Comparison of ENCODE assay signal across 29 cellular contexts in the genomic region with DNA sequence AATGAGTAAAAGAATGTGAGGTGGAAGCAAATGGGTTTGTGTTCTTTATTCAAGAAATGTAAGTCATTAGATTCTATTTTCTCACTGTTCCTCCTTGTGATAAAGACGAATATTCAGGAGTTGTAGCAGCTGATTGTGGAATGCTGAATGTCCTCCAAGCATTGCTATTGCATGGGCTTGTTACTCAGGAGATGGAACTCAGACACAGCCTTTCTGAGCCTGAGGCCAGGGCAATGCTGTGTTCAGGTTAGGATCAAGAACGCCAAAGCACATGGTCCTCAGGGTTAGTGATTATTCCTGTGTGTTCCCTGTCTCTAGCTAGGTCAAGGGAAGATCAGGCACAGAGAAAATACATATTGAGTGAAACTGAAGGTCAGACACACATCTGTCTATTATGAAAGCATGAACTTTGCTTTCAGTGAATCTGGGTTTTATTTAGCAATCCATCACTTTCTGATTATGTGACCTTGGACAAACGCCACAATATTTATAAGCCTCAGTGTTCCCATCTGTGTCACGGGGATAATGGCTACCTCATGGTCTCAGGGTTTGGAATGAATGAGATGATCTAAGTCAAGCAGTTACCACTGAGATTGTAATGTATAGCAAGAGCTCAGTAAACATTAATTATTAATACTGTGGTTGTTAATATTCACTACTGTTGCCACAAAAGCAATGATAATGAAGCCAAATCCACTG.
DNase-seq lines count a peak whose midpoint lies in the region; ATAC-seq and TF ChIP-seq lines count a peak whose summit lies in the region.
"Had no signal": no experiment of that assay in that cellular context is flagged by ENCODE, and none has a peak within 500 bp of the region (broad histone marks: within the 10 kb centered on the region; RNA-seq: fewer than 3 reads in every experiment).

No MANE protein-coding gene starts in this region.

- no peaks in the 10 kb centered on the region for H4K20me1 ChIP-seq in GM23248 (ENCODE audit: insufficient read depth)
- H4K20me1 ChIP-seq in PC-3 (ENCODE audit: low read length): no peaks in the 10 kb centered on the region

- H3K27me3 ChIP-seq in GM23248 (replicated peaks; ENCODE audit: insufficient read depth) (no peaks in the 10 kb centered on the region), adipocyte (replicated peaks; ENCODE audit: control insufficient read depth, insufficient read depth, low read length) (no peaks in the 10 kb centered on the region), PC-3 (ENCODE audit: low read length) (no peaks in the 10 kb centered on the region)
- H3K27me3 ChIP-seq: MG63, Peyer's patch had no signal

- no peaks in the 10 kb centered on the region for H3K79me2 ChIP-seq in GM23248 (ENCODE audit: insufficient read depth)
- no peaks in the 10 kb centered on the region for H3K79me2 ChIP-seq in PC-3 (ENCODE audit: low read length)

- no peak for TF ChIP-seq CTCF in PC-3 (conservative IDR thresholded peaks at IDR 0.05; ENCODE audit: low read depth, low read length)

- H3K4me3 ChIP-seq in GM23248: no peak overlapping the region
- no peak overlapping the region for H3K4me3 ChIP-seq in adipocyte (ENCODE audit: low read length)
- H3K4me3 ChIP-seq in PC-3 (ENCODE audit: low read length): no peak overlapping the region
- H3K4me3 ChIP-seq: A549, GM12878, MG63, Peyer's patch, SK-N-MC had no signal

- H3K36me3 ChIP-seq in GM23248 (ENCODE audit: low read depth): no peaks in the 10 kb centered on the region
- H3K36me3 ChIP-seq in adipocyte (ENCODE audit: control insufficient read depth, insufficient read depth, low read length, severe bottlenecking): no peaks in the 10 kb centered on the region
- H3K36me3 ChIP-seq in PC-3 (ENCODE audit: low read depth, low read length): no peaks in the 10 kb centered on the region
- H3K36me3 ChIP-seq: MG63, Peyer's patch had no signal

- POLR2A ChIA-PET in HEK293T (lab: Yijun Ruan, JAX): no interaction called here
- POLR2A ChIA-PET in PC-3 (lab: Charles Lee; ENCODE audit: unreplicated experiment): no interaction called here

- H3K4me1 ChIP-seq in GM23248 (ENCODE audit: insufficient read depth): no peaks in the 10 kb centered on the region
- H3K4me1 ChIP-seq in adipocyte (ENCODE audit: control insufficient read depth, insufficient read depth, low read length): peaks cover 6% of the 10 kb centered on the region
- no peaks in the 10 kb centered on the region for H3K4me1 ChIP-seq in PC-3 (ENCODE audit: insufficient read depth, low read length)
- H3K4me1 ChIP-seq: A549, Caco-2, Peyer's patch had no signal

- H3K9ac ChIP-seq in GM23248 (no peak overlapping the region), adipocyte (ENCODE audit: low read length) (no peak overlapping the region), PC-3 (ENCODE audit: low read length) (no peak overlapping the region)

- no peaks in the 10 kb centered on the region for H3K9me2 ChIP-seq in GM23248 (ENCODE audit: insufficient read depth)
- no peaks in the 10 kb centered on the region for H3K9me2 ChIP-seq in PC-3 (replicated peaks; ENCODE audit: low read length)

- no peak for ATAC-seq in PC-3
- ATAC-seq: A549; CD8-positive, alpha-beta T cell; GM12878 had no signal

- CTCF ChIA-PET in HEK293T (lab: Yijun Ruan, JAX): no interaction called here
- CTCF ChIA-PET in PC-3 (lab: Charles Lee): no interaction called here

- DNase-seq in GM23248: peak; percentile 12
- peak; percentile 8 for DNase-seq in adipocyte (ENCODE audit: low read depth)
- peak; percentile 2 for DNase-seq in fibroblast of gingiva (ENCODE audit: low read depth)
- DNase-seq in mucosa of gallbladder (ENCODE audit: low spot score): peak; percentile 12
- DNase-seq in DMS53 (lab: John Stamatoyannopoulos, UW): no peak
- DNase-seq in HEK293T (ENCODE audit: extremely low spot score): no peak
- no peak for DNase-seq in PC-3
- DNase-seq in UCSD-AML1 (lab: John Stamatoyannopoulos, UW; ENCODE audit: unreplicated experiment): no peak
- DNase-seq: Caco-2; CD8-positive, alpha-beta T cell; DMS79; EL; GDM1; HCEC 1CT; Kasumi-1; MG63; NCI-H1417; NCI-H1694 treated with DMSO at 0.1 percent for 48 hours; NCI-H2081; NCI-H2171; NCI-H226; NCI-H510A; NCI-H69; Peyer's patch; SIG-M5 had no signal

- H3K4me2 ChIP-seq in GM23248 (ENCODE audit: unreplicated experiment) (no peak overlapping the region), PC-3 (ENCODE audit: low read length) (no peak overlapping the region)
- H3K4me2 ChIP-seq: A549 had no signal

- no peaks in the 10 kb centered on the region for H3F3A ChIP-seq in GM23248 (ENCODE audit: insufficient read depth)
- H3F3A ChIP-seq in PC-3 (ENCODE audit: low read length, unreplicated experiment): no peaks in the 10 kb centered on the region

- no peak overlapping the region for H3K27ac ChIP-seq in GM23248
- H3K27ac ChIP-seq in PC-3 (ENCODE audit: low read length): no peak overlapping the region
- H3K27ac ChIP-seq: A549, C4-2B, Peyer's patch, SK-N-MC had no signal

- H2AFZ ChIP-seq in GM23248 (no peak overlapping the region), PC-3 (ENCODE audit: low read length) (no peak overlapping the region)

- 15 to 24% methylated on average over 4 of the region's 4 CpGs for WGBS in GM23248 (ENCODE audit: low coverage in 1 of 2, low lambda C conversion rate in 2 of 2, missing lambda C conversion rate in 2 of 2), 2 experiments

- BruUV-seq in PC-3 (replicated peaks; lab: Mats Ljungman, UMichigan): no TSS peak

- in situ Hi-C loops in GM23248 (cut with MboI): no loop called here

- intact Hi-C loops in PC-3 (cut with micrococcal nuclease): no loop called here

- H3K9me3 ChIP-seq in GM23248 (ENCODE audit: low read depth) (no peaks in the 10 kb centered on the region), adipocyte (ENCODE audit: control insufficient read depth, low read length) (peaks cover 4% of the 10 kb centered on the region), PC-3 (ENCODE audit: low read length) (no peaks in the 10 kb centered on the region)
- H3K9me3 ChIP-seq: A549, Caco-2, MG63, Peyer's patch had no signal

TF ChIP-seq in HEK293T, 16 proteins besides CTCF, POLR2A, EP300 and RAD21:
- no peak for TF ChIP-seq ARNT (IDR thresholded peaks at IDR 0.05)
- TF ChIP-seq, protein P1, sequence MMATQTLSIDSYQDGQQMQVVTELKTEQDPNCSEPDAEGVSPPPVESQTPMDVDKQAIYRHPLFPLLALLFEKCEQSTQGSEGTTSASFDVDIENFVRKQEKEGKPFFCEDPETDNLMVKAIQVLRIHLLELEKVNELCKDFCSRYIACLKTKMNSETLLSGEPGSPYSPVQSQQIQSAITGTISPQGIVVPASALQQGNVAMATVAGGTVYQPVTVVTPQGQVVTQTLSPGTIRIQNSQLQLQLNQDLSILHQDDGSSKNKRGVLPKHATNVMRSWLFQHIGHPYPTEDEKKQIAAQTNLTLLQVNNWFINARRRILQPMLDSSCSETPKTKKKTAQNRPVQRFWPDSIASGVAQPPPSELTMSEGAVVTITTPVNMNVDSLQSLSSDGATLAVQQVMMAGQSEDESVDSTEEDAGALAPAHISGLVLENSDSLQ (IDR thresholded peaks at IDR 0.05): no peak
- no peak for TF ChIP-seq HDGF (IDR thresholded peaks at IDR 0.05; ENCODE audit: borderline replicate concordance)
- no peak for TF ChIP-seq CTBP1 (IDR thresholded peaks at IDR 0.05; ENCODE audit: borderline replicate concordance)
- no peak for TF ChIP-seq SP1 (IDR thresholded peaks at IDR 0.05)
- TF ChIP-seq FOXA1 (IDR thresholded peaks at IDR 0.05): no peak
- no peak for TF ChIP-seq FOXM1 (IDR thresholded peaks at IDR 0.05; ENCODE audit: borderline replicate concordance)
- no peak for TF ChIP-seq NFRKB (IDR thresholded peaks at IDR 0.05)
- no peak for TF ChIP-seq SUZ12 (IDR thresholded peaks at IDR 0.05)
- TF ChIP-seq L3MBTL2 (conservative IDR thresholded peaks at IDR 0.05): no peak
TF ChIP-seq in HEK293T: peak in this region for 0.

Comparison
In these comparisons a context has a peak if more than half of its experiments do, and no peak if none do; other contexts are left out.
1. DNase-seq: peak in GM23248 (single experiment), adipocyte (single experiment), fibroblast of gingiva (single experiment) and mucosa of gallbladder (single experiment); none in DMS53 (single experiment), HEK293T (single experiment), PC-3 (single experiment) and UCSD-AML1 (single experiment).